Comparison of ENCODE assay signal across 8 cellular contexts in genomic region chr1:155978325-155978972, GRCh38. TPM values are rescaled to one million over a fixed set of nuclear protein-coding genes. Genes with fewer than 3 reads are reported as not detected.
DNase-seq lines count a peak whose midpoint lies in the region; ATAC-seq and TF ChIP-seq lines count a peak whose summit lies in the region.

TSS of gene ARHGEF2 (minus strand) at chr1:155978547. CDS start at chr1:155978427, 120 bp downstream.

- H3K9me3 ChIP-seq in OCI-LY7 (ENCODE audit: low read length), result no peaks in the 10 kb centered on the region
- no peaks in the 10 kb centered on the region for H3K9me3 ChIP-seq in muscle layer of colon (ENCODE audit: low read length)

- peak; percentile 47 for TF ChIP-seq CTCF in 22Rv1 (IDR thresholded peaks at IDR 0.05)
- TF ChIP-seq CTCF in OCI-LY7 (conservative IDR thresholded peaks at IDR 0.05; ENCODE audit: low read length), result peak; percentile 70
- peak; percentile 38 for TF ChIP-seq CTCF in epithelial cell of proximal tubule (conservative IDR thresholded peaks at IDR 0.05; ENCODE audit: low read depth, low read length)

- H3K79me2 ChIP-seq in OCI-LY7 (ENCODE audit: insufficient read depth, low read depth, low read length), result peaks cover 89% of the 10 kb centered on the region

- peaks cover 22% of the 10 kb centered on the region for H4K20me1 ChIP-seq in OCI-LY7 (ENCODE audit: insufficient read depth, low read length)

- peak; percentile 82 for TF ChIP-seq POLR2A in GM15510 (IDR thresholded peaks at IDR 0.05; ENCODE audit: borderline replicate concordance, extremely low read depth, insufficient read length)

- H3K4me2 ChIP-seq in OCI-LY7 (ENCODE audit: low read length), result peak within 1 kb of the TSS; percentile 94

- intact Hi-C loops in OCI-LY7 (cut with micrococcal nuclease; ENCODE audit: unreplicated experiment), result loop anchor here (2.0 kb wide), 1 partner anchor 40 kb away; no protein-coding TSS in a partner anchor

- peaks cover 68% of the 10 kb centered on the region for H3K4me1 ChIP-seq in OCI-LY7 (ENCODE audit: insufficient read depth, low read length, poor library complexity, severe bottlenecking)
- peaks cover 82% of the 10 kb centered on the region for H3K4me1 ChIP-seq in muscle layer of colon (ENCODE audit: insufficient read depth, low read length)

- POLR2A ChIA-PET in OCI-LY7 (lab: Charles Lee), result interaction anchor here (0.6 to 4.2 kb wide), 13 partner anchors 11 to 96 kb away, joined by 3 to 34 read pairs (median 5); partner anchors contain the start of gene KHDC4

- H3K4me3 ChIP-seq in OCI-LY7 (ENCODE audit: low read depth, low read length, poor library complexity, severe bottlenecking), result peak within 1 kb of the TSS; percentile 85
- peak within 1 kb of the TSS; percentile 97 for H3K4me3 ChIP-seq in epithelial cell of proximal tubule (ENCODE audit: low read depth, low read length)
- H3K4me3 ChIP-seq in muscle layer of colon (ENCODE audit: low read depth in 1 of 2, low read length in 2 of 2), result peak within 1 kb of the TSS; percentile 84 to 98

- H3K27me3 ChIP-seq in muscle layer of colon (ENCODE audit: control insufficient read depth in 1 of 2, insufficient read depth in 2 of 2, low read length in 2 of 2), result no peaks in the 10 kb centered on the region

- H3K27ac ChIP-seq in 22Rv1 (peak within 1 kb of the TSS; percentile 46), OCI-LY7 (ENCODE audit: low read depth, low read length, poor library complexity, severe bottlenecking) (peak within 1 kb of the TSS; percentile 94), muscle layer of colon (ENCODE audit: low read depth, low read length) (peak within 1 kb of the TSS; percentile 96)

- H3K36me3 ChIP-seq in OCI-LY7 (ENCODE audit: insufficient read depth, low read length) (peaks cover 33% of the 10 kb centered on the region), muscle layer of colon (ENCODE audit: insufficient read depth, low read length) (no peaks in the 10 kb centered on the region)

- peak; percentile 41 for ATAC-seq in HG03439 (IDR thresholded peaks at IDR 0.05; ENCODE audit: unreplicated experiment)

- H3K9me2 ChIP-seq in OCI-LY7 (ENCODE audit: insufficient read depth, low read length), result no peaks in the 10 kb centered on the region

- no TSS peak for BruUV-seq in OCI-LY7 (replicated peaks; lab: Mats Ljungman, UMichigan)

- CTCF ChIA-PET in OCI-LY7 (lab: Charles Lee; ENCODE audit: unreplicated experiment), result interaction anchor here (0.6 to 1.6 kb wide), 6 partner anchors 11 to 36 kb away, joined by 3 to 8 read pairs (median 4); no protein-coding TSS in a partner anchor

- DNase-seq in OCI-LY7 (ENCODE audit: low spot score) (peak; percentile 94), activated T-cell treated with anti-CD3 and anti-CD28 coated beads for 24 hours (ENCODE audit: low read depth) (peak; percentile 76), epithelial cell of proximal tubule (ENCODE audit: low read depth) (no peak)
- peak; percentile 90 for DNase-seq in stimulated activated CD8-positive, alpha-beta memory T cell treated with anti-CD3 and anti-CD28 coated beads, Interleukin-4, amount 100 ng/mL, for 48 hours

- H3K9ac ChIP-seq in muscle layer of colon (ENCODE audit: low read length), result peak within 1 kb of the TSS; percentile 93

- H2AFZ ChIP-seq in OCI-LY7 (ENCODE audit: low read length), result no peak within 1 kb of the TSS

RNA-seq across cellular contexts. Expression of gene ARHGEF2, which starts in this region (rescaled TPM):
- 78.8 and 106 TPM in 2 replicates for total RNA-seq in OCI-LY7 (2014; rRNA removed; shearing (Covaris generic))
- 133 and 139 TPM in 2 replicates for total RNA-seq in OCI-LY7 (2022)
- 62.5 and 89.7 TPM in 2 replicates for total RNA-seq in epithelial cell of proximal tubule

Comparison
In these comparisons a context has a peak if more than half of its experiments do, and no peak if none do; other contexts are left out.
1. H3K27ac ChIP-seq: peak in every context shown above with its lines; median percentile 96 in muscle layer of colon; 94 in OCI-LY7; 46 in 22Rv1.